ENCODE assay signal across 13 cellular contexts in genomic region chr7:231030-231857, GRCh38. TPM values are rescaled to one million over a fixed set of nuclear protein-coding genes. Genes with fewer than 3 reads are reported as not detected.
DNase-seq lines count a peak whose midpoint lies in the region; ATAC-seq and TF ChIP-seq lines count a peak whose summit lies in the region.
"Had no signal": no experiment of that assay in that cellular context is flagged by ENCODE, and none has a peak within 500 bp of the region (broad histone marks: within the 10 kb centered on the region; RNA-seq: fewer than 3 reads in every experiment).

No MANE protein-coding gene starts in this region.

- H3K27me3 Mint-ChIP-seq in progenitor cell of endocrine pancreas: no peaks in the 10 kb centered on the region

- H3K27ac ChIP-seq in BLaER1: no peak overlapping the region
- H3K27ac ChIP-seq in OCI-LY1 (ENCODE audit: low read depth, low read length, poor library complexity, severe bottlenecking): no peak overlapping the region
- H3K27ac ChIP-seq in esophagus squamous epithelium: peak overlapping the region; percentile 5 to 92 (median 58)
- H3K27ac ChIP-seq: parathyroid adenoma had no signal

- no peak overlapping the region for H2AFZ ChIP-seq in OCI-LY1 (ENCODE audit: low read length)
- H2AFZ ChIP-seq: parathyroid adenoma had no signal

- H3K4me1 Mint-ChIP-seq in progenitor cell of endocrine pancreas (ENCODE audit: low read depth): peaks cover 7% of the 10 kb centered on the region

- 0 out of 2 replicates have a peak overlapping the region, but pooled peaks have one; percentile 5 for H3K9ac ChIP-seq in BLaER1
- no peak overlapping the region for H3K9ac ChIP-seq in OCI-LY1 (ENCODE audit: low read length)
- H3K9ac ChIP-seq: parathyroid adenoma had no signal

- no peak overlapping the region for H3K4me3 Mint-ChIP-seq in progenitor cell of endocrine pancreas (ENCODE audit: low read depth)
- H3K4me3 Mint-ChIP-seq: T-helper 1 cell treated with Interleukin-12 subunit alpha and Interleukin-12 subunit beta and Interleukin-4 antibody, amounts not matched to agents 30 μg/mL and 1 μg/mL, for 36 hours had no signal

- intact Hi-C loops in esophagus squamous epithelium (cut with DNase I): no loop called here

- H4K20me1 ChIP-seq in BLaER1: peaks cover 95% of the 10 kb centered on the region
- H4K20me1 ChIP-seq in OCI-LY1 (ENCODE audit: insufficient read depth, low read length): no peaks in the 10 kb centered on the region

- DNase-seq in esophagus squamous epithelium (lab: John Stamatoyannopoulos, UW): no peak
- DNase-seq in progenitor cell of endocrine pancreas (ENCODE audit: low spot score, unreplicated experiment): no peak
- DNase-seq in pons (ENCODE audit: low spot score): no peak
- DNase-seq in activated T-cell treated with anti-CD3 and anti-CD28 coated beads for 4 hours: no peak
- DNase-seq in NK-92 (lab: John Stamatoyannopoulos, UW; ENCODE audit: unreplicated experiment): no peak
- DNase-seq: Caco-2, MG63 had no signal

- H3K4me1 ChIP-seq in BLaER1 (peaks cover 73% of the 10 kb centered on the region), OCI-LY1 (ENCODE audit: insufficient read depth, low read length, severe bottlenecking) (no peaks in the 10 kb centered on the region), esophagus squamous epithelium (peaks cover 10 to 89% (median 79%) of the 10 kb centered on the region in 3 donors)

- no peaks in the 10 kb centered on the region for H3K9me3 Mint-ChIP-seq in progenitor cell of endocrine pancreas (ENCODE audit: low read depth)
- H3K9me3 Mint-ChIP-seq: T-helper 1 cell treated with Interleukin-12 subunit alpha and Interleukin-12 subunit beta and Interleukin-4 antibody, amounts not matched to agents 30 μg/mL and 1 μg/mL, for 36 hours had no signal

- H3K27me3 ChIP-seq in BLaER1 (peaks cover 3% of the 10 kb centered on the region; the same call in 1 of the 2 replicates), OCI-LY1 (ENCODE audit: insufficient read depth, low read length) (no peaks in the 10 kb centered on the region; the same call in 1 of the 2 replicates), esophagus squamous epithelium (no peaks in the 10 kb centered on the region)
- H3K27me3 ChIP-seq: MG63 had no signal

- no peak overlapping the region for H3K27ac Mint-ChIP-seq in progenitor cell of endocrine pancreas
- H3K27ac Mint-ChIP-seq: T-helper 1 cell treated with Interleukin-12 subunit alpha and Interleukin-12 subunit beta and Interleukin-4 antibody, amounts not matched to agents 30 μg/mL and 1 μg/mL, for 36 hours had no signal

- H3K36me3 Mint-ChIP-seq in progenitor cell of endocrine pancreas (ENCODE audit: insufficient read depth): peaks cover 6% of the 10 kb centered on the region

- H3K4me3 ChIP-seq in BLaER1 (no peak overlapping the region), OCI-LY1 (ENCODE audit: low read depth, low read length, poor library complexity, severe bottlenecking) (no peak overlapping the region), esophagus squamous epithelium (no peak overlapping the region)
- H3K4me3 ChIP-seq: MG63 had no signal

- no peak for ATAC-seq in GM18858 (IDR thresholded peaks at IDR 0.05; ENCODE audit: unreplicated experiment)

- H3F3A ChIP-seq in OCI-LY1 (ENCODE audit: insufficient read depth, low read length): no peaks in the 10 kb centered on the region

- H3K36me3 ChIP-seq in BLaER1 (peaks cover 36% of the 10 kb centered on the region), OCI-LY1 (ENCODE audit: insufficient read depth, low read length) (no peaks in the 10 kb centered on the region), esophagus squamous epithelium (no peaks in the 10 kb centered on the region)

- peak overlapping the region; percentile 77 for H3K4me2 ChIP-seq in BLaER1
- no peak overlapping the region for H3K4me2 ChIP-seq in OCI-LY1 (ENCODE audit: low read length)

- TF ChIP-seq POLR2A in esophagus squamous epithelium (IDR thresholded peaks at IDR 0.05): no peak

- no peaks in the 10 kb centered on the region for H3K9me2 ChIP-seq in OCI-LY1 (ENCODE audit: low read depth, low read length)

- TF ChIP-seq CTCF in OCI-LY1 (IDR thresholded peaks at IDR 0.05; ENCODE audit: low read length) (peak; percentile 29), esophagus squamous epithelium (IDR thresholded peaks at IDR 0.05) (peak in 2 of 6 experiments; percentile 7 to 9), progenitor cell of endocrine pancreas (IDR thresholded peaks at IDR 0.05; ENCODE audit: unreplicated experiment) (peak; percentile 38)

- no peaks in the 10 kb centered on the region for H3K9me3 ChIP-seq in BLaER1
- H3K9me3 ChIP-seq in OCI-LY1 (ENCODE audit: low read length): no peaks in the 10 kb centered on the region
- no peaks in the 10 kb centered on the region for H3K9me3 ChIP-seq in esophagus squamous epithelium
- H3K9me3 ChIP-seq: Caco-2, MG63 had no signal

- 58 to 88% methylated on average over 23 to 26 of the region's 38 CpGs for WGBS in esophagus squamous epithelium, 2 donors

- H3K79me2 ChIP-seq in OCI-LY1 (ENCODE audit: insufficient read depth, low read length): no peaks in the 10 kb centered on the region
- H3K79me2 ChIP-seq: parathyroid adenoma had no signal

RNA-seq across cellular contexts. Expression of gene FAM20C, which starts 38.9 kb away (rescaled TPM):
- 10 to 100 TPM in 3 of 4 donors, 1 to 10 TPM in 1; 8.5 to 16.0 (median 13.7) TPM for total RNA-seq in esophagus squamous epithelium
- 32.9 and 33.3 TPM in 2 replicates for total RNA-seq in progenitor cell of endocrine pancreas

RNA-seq across cellular contexts. Expression of gene FOXL3, which starts 58.7 kb away (rescaled TPM):
- not detected for total RNA-seq in esophagus squamous epithelium
- not detected in 2 replicates for total RNA-seq in progenitor cell of endocrine pancreas
- total RNA-seq: Caco-2, NCI-H460 had no signal

Comparison
In these comparisons a context has a peak if more than half of its experiments do, and no peak if none do; other contexts are left out.
1. H3K27ac ChIP-seq: peak in esophagus squamous epithelium (4 of 4); none in BLaER1 (single experiment) and OCI-LY1 (single experiment).